In the genomic region with DNA sequence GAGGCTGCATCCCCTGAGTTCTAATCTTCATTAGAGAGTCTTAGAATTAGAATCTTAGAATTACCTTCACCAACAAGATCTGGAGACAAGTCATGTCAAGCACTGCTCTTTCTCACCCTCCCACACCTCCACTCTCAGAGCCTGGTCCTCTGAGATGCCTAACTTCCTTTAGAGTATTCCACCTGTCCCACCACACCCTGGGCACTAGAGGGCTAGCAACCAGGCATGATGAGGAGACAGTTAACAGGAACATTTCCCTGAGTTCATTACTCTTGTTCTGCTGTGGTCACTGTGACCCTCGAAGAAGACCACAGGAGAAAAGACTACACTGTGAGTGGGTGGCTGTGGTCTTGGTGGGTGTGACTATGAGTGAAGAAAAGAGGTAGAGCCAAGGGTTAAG, we compare ENCODE assay signal across 1 cellular context.
TF ChIP-seq lines count a peak whose summit lies in the region.

No MANE protein-coding gene starts in this region.

TF ChIP-seq in HepG2, 621 proteins besides CTCF, POLR2A, EP300 and RAD21:
- no peak for TF ChIP-seq RXRA (CRISPR knock-in tag; IDR thresholded peaks at IDR 0.05)
- TF ChIP-seq ZNF232 (CRISPR knock-in tag; IDR thresholded peaks at IDR 0.05; ENCODE audit: borderline replicate concordance): no peak
- TF ChIP-seq CEBPG (CRISPR knock-in tag; IDR thresholded peaks at IDR 0.05): no peak
- TF ChIP-seq, protein P1, sequence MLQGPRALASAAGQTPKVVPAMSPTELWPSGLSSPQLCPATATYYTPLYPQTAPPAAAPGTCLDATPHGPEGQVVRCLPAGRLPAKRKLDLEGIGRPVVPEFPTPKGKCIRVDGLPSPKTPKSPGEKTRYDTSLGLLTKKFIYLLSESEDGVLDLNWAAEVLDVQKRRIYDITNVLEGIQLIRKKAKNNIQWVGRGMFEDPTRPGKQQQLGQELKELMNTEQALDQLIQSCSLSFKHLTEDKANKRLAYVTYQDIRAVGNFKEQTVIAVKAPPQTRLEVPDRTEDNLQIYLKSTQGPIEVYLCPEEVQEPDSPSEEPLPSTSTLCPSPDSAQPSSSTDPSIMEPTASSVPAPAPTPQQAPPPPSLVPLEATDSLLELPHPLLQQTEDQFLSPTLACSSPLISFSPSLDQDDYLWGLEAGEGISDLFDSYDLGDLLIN (CRISPR knock-in tag; IDR thresholded peaks at IDR 0.05; ENCODE audit: borderline replicate concordance): no peak
- no peak for TF ChIP-seq ESRRA (CRISPR knock-in tag; IDR thresholded peaks at IDR 0.05; ENCODE audit: low read depth)
- TF ChIP-seq ZNF33A (CRISPR knock-in tag; IDR thresholded peaks at IDR 0.05; ENCODE audit: borderline replicate concordance): no peak
- no peak for TF ChIP-seq SOX6 (IDR thresholded peaks at IDR 0.05)
- TF ChIP-seq SOX6 (CRISPR knock-in tag; IDR thresholded peaks at IDR 0.05): no peak
- TF ChIP-seq, protein P2, sequence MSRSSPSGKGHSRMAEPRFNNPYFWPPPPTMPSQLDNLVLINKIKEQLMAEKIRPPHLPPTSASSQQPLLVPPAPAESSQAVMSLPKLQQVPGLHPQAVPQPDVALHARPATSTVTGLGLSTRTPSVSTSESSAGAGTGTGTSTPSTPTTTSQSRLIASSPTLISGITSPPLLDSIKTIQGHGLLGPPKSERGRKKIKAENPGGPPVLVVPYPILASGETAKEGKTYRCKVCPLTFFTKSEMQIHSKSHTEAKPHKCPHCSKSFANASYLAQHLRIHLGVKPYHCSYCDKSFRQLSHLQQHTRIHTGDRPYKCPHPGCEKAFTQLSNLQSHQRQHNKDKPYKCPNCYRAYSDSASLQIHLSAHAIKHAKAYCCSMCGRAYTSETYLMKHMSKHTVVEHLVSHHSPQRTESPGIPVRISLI (CRISPR knock-in tag; IDR thresholded peaks at IDR 0.05; ENCODE audit: borderline replicate concordance): no peak
- TF ChIP-seq, protein P3, sequence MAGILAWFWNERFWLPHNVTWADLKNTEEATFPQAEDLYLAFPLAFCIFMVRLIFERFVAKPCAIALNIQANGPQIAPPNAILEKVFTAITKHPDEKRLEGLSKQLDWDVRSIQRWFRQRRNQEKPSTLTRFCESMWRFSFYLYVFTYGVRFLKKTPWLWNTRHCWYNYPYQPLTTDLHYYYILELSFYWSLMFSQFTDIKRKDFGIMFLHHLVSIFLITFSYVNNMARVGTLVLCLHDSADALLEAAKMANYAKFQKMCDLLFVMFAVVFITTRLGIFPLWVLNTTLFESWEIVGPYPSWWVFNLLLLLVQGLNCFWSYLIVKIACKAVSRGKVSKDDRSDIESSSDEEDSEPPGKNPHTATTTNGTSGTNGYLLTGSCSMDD (CRISPR knock-in tag; IDR thresholded peaks at IDR 0.05): no peak
- TF ChIP-seq ELF3 (CRISPR knock-in tag; IDR thresholded peaks at IDR 0.05): no peak
- no peak for TF ChIP-seq JARID2 (CRISPR knock-in tag; IDR thresholded peaks at IDR 0.05; ENCODE audit: insufficient replicate concordance)
